ENCODE assay signal across 23 cellular contexts in genomic region chr10:27679996-27680395, GRCh38.
DNase-seq lines count a peak whose midpoint lies in the region; ATAC-seq and TF ChIP-seq lines count a peak whose summit lies in the region.
"Had no signal": no experiment of that assay in that cellular context is flagged by ENCODE, and none has a peak within 500 bp of the region (broad histone marks: within the 10 kb centered on the region; RNA-seq: fewer than 3 reads in every experiment).

No MANE protein-coding gene starts in this region.

- no peaks in the 10 kb centered on the region for H4K20me1 ChIP-seq in GM23338 (replicated peaks; ENCODE audit: insufficient read depth)

- H3K4me3 Mint-ChIP-seq in GM23338, result no peak overlapping the region
- no peak overlapping the region for H3K4me3 Mint-ChIP-seq in stimulated activated effector memory CD8-positive, alpha-beta T cell treated with anti-CD3 and anti-CD28 coated beads, Interleukin-12 subunit alpha, Interleukin-12 subunit beta, amount 100 ng/mL, for 72 hours
- H3K4me3 Mint-ChIP-seq: activated CD8-positive, alpha-beta memory T cell treated with anti-CD3 and anti-CD28 coated beads, Interleukin-2, amount 10 ng/mL, durations not matched to agents 7 days and 5 days; activated naive CD8-positive, alpha-beta T cell treated with anti-CD3 and anti-CD28 coated beads, Interleukin-2, amount 50 U/mL, for 24 hours; CD8-positive, alpha-beta memory T cell; immature natural killer cell; naive thymus-derived CD8-positive, alpha-beta T cell had no signal

- peak; percentile 73 for ATAC-seq in GM23338
- ATAC-seq in stimulated activated effector memory CD8-positive, alpha-beta T cell treated with anti-CD3 and anti-CD28 coated beads, Interleukin-12 subunit alpha, Interleukin-12 subunit beta, amount 100 ng/mL, for 72 hours, result no peak
- ATAC-seq: activated CD8-positive, alpha-beta memory T cell treated with anti-CD3 and anti-CD28 coated beads, Interleukin-2, amount 10 ng/mL, durations not matched to agents 7 days and 5 days; activated naive CD8-positive, alpha-beta T cell treated with anti-CD3 and anti-CD28 coated beads, Interleukin-2, amount 50 U/mL, for 24 hours; naive thymus-derived CD8-positive, alpha-beta T cell had no signal

- peak overlapping the region in 1 of 2 donors; percentile 19 for H3K9ac ChIP-seq in stomach smooth muscle (ENCODE audit: low read length in 2 of 2)
- H3K9ac ChIP-seq in colonic mucosa (ENCODE audit: low read depth in 2 of 2, low read length in 2 of 2), result no peak overlapping the region

- peaks cover 2% of the 10 kb centered on the region for H3K27me3 Mint-ChIP-seq in GM23338 (ENCODE audit: insufficient read depth, low read depth, poor library complexity)

- no peaks in the 10 kb centered on the region for H3K79me2 ChIP-seq in GM23338 (replicated peaks; ENCODE audit: insufficient read depth)

- H3K9me2 ChIP-seq in GM23338 (ENCODE audit: insufficient read depth), result no peaks in the 10 kb centered on the region

- H3K36me3 Mint-ChIP-seq in GM23338 (ENCODE audit: low read depth), result no peaks in the 10 kb centered on the region
- no peaks in the 10 kb centered on the region for H3K36me3 Mint-ChIP-seq in stimulated activated effector memory CD8-positive, alpha-beta T cell treated with anti-CD3 and anti-CD28 coated beads, Interleukin-12 subunit alpha, Interleukin-12 subunit beta, amount 100 ng/mL, for 72 hours
- H3K36me3 Mint-ChIP-seq: activated CD8-positive, alpha-beta memory T cell treated with anti-CD3 and anti-CD28 coated beads, Interleukin-2, amount 10 ng/mL, durations not matched to agents 7 days and 5 days; CD8-positive, alpha-beta memory T cell; immature natural killer cell; naive thymus-derived CD8-positive, alpha-beta T cell had no signal

- H2AFZ ChIP-seq in GM23338, result 0 out of 2 replicates have a peak overlapping the region, but pooled peaks have one; percentile 29

- no peaks in the 10 kb centered on the region for H3F3A ChIP-seq in GM23338 (replicated peaks; ENCODE audit: low read depth)

- H3K4me3 ChIP-seq in GM23338 (no peak overlapping the region), stomach smooth muscle (ENCODE audit: low read length in 2 of 2) (peak overlapping the region; percentile 24 to 40), colonic mucosa (no peak overlapping the region)
- H3K4me3 ChIP-seq: heart left ventricle, suprapubic skin had no signal

- H3K36me3 ChIP-seq in GM23338 (ENCODE audit: insufficient read depth), result no peaks in the 10 kb centered on the region
- no peaks in the 10 kb centered on the region for H3K36me3 ChIP-seq in stomach smooth muscle (ENCODE audit: control insufficient read depth in 2 of 2, insufficient read depth in 2 of 2, low read length in 2 of 2)
- no peaks in the 10 kb centered on the region for H3K36me3 ChIP-seq in colonic mucosa
- H3K36me3 ChIP-seq: heart left ventricle, suprapubic skin had no signal

- H3K4me2 ChIP-seq in GM23338, result no peak overlapping the region

- H3K27ac Mint-ChIP-seq in GM23338, result 0 out of 2 replicates have a peak overlapping the region, but pooled peaks have one; percentile 67
- H3K27ac Mint-ChIP-seq in stimulated activated effector memory CD8-positive, alpha-beta T cell treated with anti-CD3 and anti-CD28 coated beads, Interleukin-12 subunit alpha, Interleukin-12 subunit beta, amount 100 ng/mL, for 72 hours, result no peak overlapping the region
- H3K27ac Mint-ChIP-seq: activated CD8-positive, alpha-beta memory T cell treated with anti-CD3 and anti-CD28 coated beads, Interleukin-2, amount 10 ng/mL, durations not matched to agents 7 days and 5 days; activated naive CD8-positive, alpha-beta T cell treated with anti-CD3 and anti-CD28 coated beads, Interleukin-2, amount 50 U/mL, for 24 hours; CD8-positive, alpha-beta memory T cell; immature natural killer cell; naive thymus-derived CD8-positive, alpha-beta T cell had no signal

- H3K4me1 Mint-ChIP-seq in GM23338, result peaks cover 15% of the 10 kb centered on the region
- H3K4me1 Mint-ChIP-seq in stimulated activated effector memory CD8-positive, alpha-beta T cell treated with anti-CD3 and anti-CD28 coated beads, Interleukin-12 subunit alpha, Interleukin-12 subunit beta, amount 100 ng/mL, for 72 hours, result no peaks in the 10 kb centered on the region
- H3K4me1 Mint-ChIP-seq: activated CD8-positive, alpha-beta memory T cell treated with anti-CD3 and anti-CD28 coated beads, Interleukin-2, amount 10 ng/mL, durations not matched to agents 7 days and 5 days; activated naive CD8-positive, alpha-beta T cell treated with anti-CD3 and anti-CD28 coated beads, Interleukin-2, amount 50 U/mL, for 24 hours; CD8-positive, alpha-beta memory T cell; immature natural killer cell; naive thymus-derived CD8-positive, alpha-beta T cell had no signal

- H3K27ac ChIP-seq in GM23338 (ENCODE audit: low read depth), result no peak overlapping the region
- H3K27ac ChIP-seq in stomach smooth muscle (ENCODE audit: low read length), result peak overlapping the region; percentile 64
- H3K27ac ChIP-seq in colonic mucosa, result no peak overlapping the region
- H3K27ac ChIP-seq: RWPE1, suprapubic skin had no signal

- H3K9me3 Mint-ChIP-seq in GM23338, result no peaks in the 10 kb centered on the region
- no peaks in the 10 kb centered on the region for H3K9me3 Mint-ChIP-seq in stimulated activated effector memory CD8-positive, alpha-beta T cell treated with anti-CD3 and anti-CD28 coated beads, Interleukin-12 subunit alpha, Interleukin-12 subunit beta, amount 100 ng/mL, for 72 hours
- H3K9me3 Mint-ChIP-seq: activated naive CD8-positive, alpha-beta T cell treated with anti-CD3 and anti-CD28 coated beads, Interleukin-2, amount 50 U/mL, for 24 hours; CD8-positive, alpha-beta memory T cell; immature natural killer cell; naive thymus-derived CD8-positive, alpha-beta T cell had no signal

- H3K27me3 ChIP-seq in GM23338 (ENCODE audit: insufficient read depth) (no peaks in the 10 kb centered on the region), stomach smooth muscle (ENCODE audit: control insufficient read depth in 1 of 2, insufficient read depth in 2 of 2, low read length in 2 of 2) (no peaks in the 10 kb centered on the region), colonic mucosa (no peaks in the 10 kb centered on the region)
- H3K27me3 ChIP-seq: heart left ventricle, suprapubic skin had no signal

- intact Hi-C loops in colonic mucosa (cut with DNase I), result no loop called here

- H3K9me3 ChIP-seq in stomach smooth muscle (ENCODE audit: control insufficient read depth in 2 of 2, low read length in 2 of 2), result no peaks in the 10 kb centered on the region
- no peaks in the 10 kb centered on the region for H3K9me3 ChIP-seq in colonic mucosa
- H3K9me3 ChIP-seq: heart left ventricle, suprapubic skin had no signal

- DNase-seq in GM23338 (ENCODE audit: low spot score) (peak; percentile 38), cerebellar cortex (ENCODE audit: low spot score) (peak; percentile 6), medulla oblongata (ENCODE audit: extremely low spot score) (peak; percentile 56), colonic mucosa (no peak)
- no peak for DNase-seq in stimulated activated CD4-positive, alpha-beta T cell treated with anti-CD3 and anti-CD28 coated beads, Interleukin-4, amount 100 ng/mL, for 1 hour
- no peak for DNase-seq in stimulated activated effector memory CD8-positive, alpha-beta T cell treated with anti-CD3 and anti-CD28 coated beads, Interleukin-12 subunit alpha, Interleukin-12 subunit beta, amount 100 ng/mL, for 72 hours (ENCODE audit: low spot score in 2 of 2)
- no peak for DNase-seq in activated naive CD4-positive, alpha-beta T cell treated with Interleukin-2 at 50 U/mL for 16 hours
- DNase-seq: activated CD4-positive, alpha-beta T cell treated with anti-CD3 and anti-CD28 coated beads for 48 hours; activated CD8-positive, alpha-beta memory T cell treated with anti-CD3 and anti-CD28 coated beads, Interleukin-2, amount 10 ng/mL, durations not matched to agents 7 days and 5 days; activated naive CD8-positive, alpha-beta T cell treated with anti-CD3 and anti-CD28 coated beads, Interleukin-2, amount 50 U/mL, for 24 hours; CD8-positive, alpha-beta memory T cell; central memory CD4-positive, alpha-beta T cell; DMS79 treated with DMSO at 0.1 percent for 48 hours; effector memory CD4-positive, alpha-beta T cell; heart left ventricle; immature natural killer cell; naive thymus-derived CD8-positive, alpha-beta T cell; NCI-H1930; NK-92 treated with Interleukin-12 subunit alpha and Interleukin-12 subunit beta, amount 100 ng/mL, for 24 hours; stimulated activated CD8-positive, alpha-beta memory T cell treated with anti-CD3 and anti-CD28 coated beads, Interleukin-4, amount 100 ng/mL, for 48 hours had no signal

- TF ChIP-seq CTCF in GM23338 (conservative IDR thresholded peaks at IDR 0.05; ENCODE audit: low read depth in 2 of 2) (no peak), colonic mucosa (IDR thresholded peaks at IDR 0.05) (no peak)

- H3K4me1 ChIP-seq in GM23338 (ENCODE audit: insufficient read depth) (peaks cover 4% of the 10 kb centered on the region; the same call in 1 of the 2 replicates), stomach smooth muscle (ENCODE audit: control insufficient read depth, insufficient read depth, low read length) (peaks cover 36% of the 10 kb centered on the region), colonic mucosa (no peaks in the 10 kb centered on the region)

TF ChIP-seq in GM23338, 12 proteins besides CTCF, POLR2A, EP300 and RAD21 (continues in another document):
- TF ChIP-seq REST (IDR thresholded peaks at IDR 0.05; ENCODE audit: unreplicated experiment) (no peak), CREB1 (CRISPR knock-in tag; IDR thresholded peaks at IDR 0.05; ENCODE audit: low read depth) (no peak)

Comparison
In these comparisons a context has a peak if more than half of its experiments do, and no peak if none do; other contexts are left out.
1. DNase-seq: peak in GM23338 (single experiment), cerebellar cortex (single experiment) and medulla oblongata (single experiment); none in colonic mucosa (single experiment), stimulated activated CD4-positive, alpha-beta T cell treated with anti-CD3 and anti-CD28 coated beads, Interleukin-4, amount 100 ng/mL, for 1 hour (single experiment), stimulated activated effector memory CD8-positive, alpha-beta T cell treated with anti-CD3 and anti-CD28 coated beads, Interleukin-12 subunit alpha, Interleukin-12 subunit beta, amount 100 ng/mL, for 72 hours (0 of 2) and activated naive CD4-positive, alpha-beta T cell treated with Interleukin-2 at 50 U/mL for 16 hours (single experiment).
2. H3K4me3 ChIP-seq: peak in stomach smooth muscle (2 of 2); none in GM23338 (single experiment) and colonic mucosa (single experiment).